8 cellular contexts compared by ENCODE assay signal in the genomic region with DNA sequence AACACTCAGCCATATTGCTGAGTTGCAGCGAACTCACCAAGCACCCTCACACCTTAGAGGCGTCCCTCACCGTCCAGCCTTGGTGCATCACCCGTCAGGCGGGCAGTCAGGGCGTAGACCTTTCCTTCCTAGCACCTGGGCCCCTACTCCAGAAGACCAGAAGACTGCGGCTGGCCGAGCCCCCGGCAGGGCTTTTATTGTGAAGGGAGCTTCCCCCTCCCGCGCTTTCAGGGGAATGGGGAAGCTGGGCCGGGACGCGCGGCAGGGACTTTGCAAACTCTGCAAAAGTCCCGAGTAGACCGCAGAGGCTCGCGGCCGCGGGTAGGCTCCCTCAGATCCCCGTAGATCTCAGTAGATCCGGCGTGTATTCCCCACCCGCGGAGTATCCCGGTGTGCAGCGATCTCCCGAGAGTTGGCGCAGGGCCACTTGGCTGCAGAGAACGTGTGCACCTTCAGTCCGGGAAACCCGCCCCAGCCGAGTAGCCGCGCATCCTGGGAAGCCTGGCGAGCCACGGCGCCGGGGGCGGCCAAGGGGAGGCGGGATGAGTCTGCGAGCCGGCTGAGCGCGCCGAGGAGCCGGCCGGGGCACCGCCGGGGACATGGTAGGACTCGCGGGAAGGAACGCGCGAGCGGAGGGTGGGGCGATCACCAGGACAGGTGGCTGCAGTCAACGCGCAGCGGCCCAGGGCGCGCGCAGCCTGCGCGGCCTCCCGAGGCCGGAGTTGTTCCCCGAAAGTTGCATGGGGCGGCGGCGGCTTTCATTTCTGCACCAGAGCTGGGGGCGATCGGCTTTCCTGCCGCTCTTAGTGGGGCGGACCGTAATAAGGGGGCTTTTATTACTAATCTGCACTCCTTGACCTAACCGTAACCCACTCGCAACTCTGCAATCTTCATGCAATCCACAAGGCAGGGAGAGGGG. TPM values are rescaled to one million over a fixed set of nuclear protein-coding genes. Genes with fewer than 3 reads are reported as not detected.
DNase-seq lines count a peak whose midpoint lies in the region; ATAC-seq lines count a peak whose summit lies in the region.

A gene (plus strand): TSS at position 268 of the 919 bp plus-strand sequence. CDS start 332 bp downstream, at position 600.

- H3K4me3 Mint-ChIP-seq in T-cell, result peak within 1 kb of the TSS; percentile 69 to 77 (median 75)

- ATAC-seq in T-cell (replicated peaks in 1 of 4) (peak; percentile 27 to 68 (median 66)), HG03159 (IDR thresholded peaks at IDR 0.05; ENCODE audit: unreplicated experiment) (no peak), HG02870 (IDR thresholded peaks at IDR 0.05; ENCODE audit: unreplicated experiment) (no peak)

- peak within 1 kb of the TSS; percentile 68 to 70 for H3K4me3 ChIP-seq in duodenal mucosa (ENCODE audit: low read depth in 1 of 2, low read length in 2 of 2)
- H3K4me3 ChIP-seq in mesodermal cell (ENCODE audit: extremely low read depth, insufficient read depth, low read length, poor library complexity, severe bottlenecking), result peak within 1 kb of the TSS; percentile 39
- peak within 1 kb of the TSS; percentile 45 to 84 for H3K4me3 ChIP-seq in stomach smooth muscle (ENCODE audit: low read length in 2 of 2)

- POLR2A ChIA-PET in T-cell (lab: Charles Lee), result interaction anchor here (0.5 to 0.6 kb wide), 2 partner anchors 91 to 1112 kb away, joined by 3 to 4 read pairs; no protein-coding TSS in a partner anchor

- no peak within 1 kb of the TSS for H3K27ac ChIP-seq in duodenal mucosa (ENCODE audit: low read depth, low read length)
- no peak within 1 kb of the TSS for H3K27ac ChIP-seq in mesodermal cell (ENCODE audit: low read depth, low read length, severe bottlenecking)
- peak within 1 kb of the TSS; percentile 24 for H3K27ac ChIP-seq in stomach smooth muscle (ENCODE audit: low read length)

- H3K9me3 ChIP-seq in duodenal mucosa (ENCODE audit: control insufficient read depth in 1 of 2, low read length in 2 of 2) (peaks cover 1 to 2% of the 10 kb centered on the region in 2 donors), mesodermal cell (ENCODE audit: control insufficient read depth, low read length) (peaks cover 15% of the 10 kb centered on the region), stomach smooth muscle (ENCODE audit: control insufficient read depth in 2 of 2, low read length in 2 of 2) (peaks cover 0 to 3% of the 10 kb centered on the region in 2 donors)

- peak; percentile 43 for DNase-seq in activated CD4-positive, alpha-beta T cell treated with anti-CD3 and anti-CD28 coated beads for 48 hours
- DNase-seq in activated CD4-positive, alpha-beta T cell treated with anti-CD3 and anti-CD28 coated beads for 1 hour, result no peak
- peak in 16 of 34 experiments; percentile 1 to 27 (median 14) for DNase-seq in T-cell

- no peaks in the 10 kb centered on the region for H3K36me3 ChIP-seq in duodenal mucosa (ENCODE audit: control insufficient read depth in 1 of 2, insufficient read depth in 2 of 2, low read length in 2 of 2)
- H3K36me3 ChIP-seq in mesodermal cell (ENCODE audit: control insufficient read depth, insufficient read depth, low read length), result no peaks in the 10 kb centered on the region
- H3K36me3 ChIP-seq in stomach smooth muscle (ENCODE audit: control insufficient read depth in 2 of 2, insufficient read depth in 2 of 2, low read length in 2 of 2), result no peaks in the 10 kb centered on the region

- H3K4me1 Mint-ChIP-seq in T-cell, result peaks cover 6 to 10% (median 8%) of the 10 kb centered on the region in 3 donors

- H3K27ac Mint-ChIP-seq in T-cell, result peak within 1 kb of the TSS in 1 of 2 donors; percentile 13

- H3K9ac ChIP-seq in duodenal mucosa (ENCODE audit: low read depth in 1 of 2, low read length in 2 of 2) (no peak within 1 kb of the TSS), stomach smooth muscle (ENCODE audit: low read length in 2 of 2) (peak within 1 kb of the TSS; percentile 43 to 68)

- CTCF ChIA-PET in T-cell (lab: Charles Lee), result interaction anchor here in 1 of 2 donors (0.7 to 0.8 kb wide), 2 partner anchors 790 to 1242 kb away, joined by 3 read pairs; no protein-coding TSS in a partner anchor

- peaks cover 18 to 40% of the 10 kb centered on the region in 2 donors for H3K27me3 Mint-ChIP-seq in T-cell

- H3K4me1 ChIP-seq in duodenal mucosa (ENCODE audit: control insufficient read depth in 1 of 2, insufficient read depth in 2 of 2, low read length in 2 of 2), result peaks cover 5 to 15% of the 10 kb centered on the region in 2 donors
- H3K4me1 ChIP-seq in mesodermal cell (ENCODE audit: control insufficient read depth, insufficient read depth, low read length, poor library complexity, severe bottlenecking), result peaks cover 7% of the 10 kb centered on the region
- H3K4me1 ChIP-seq in stomach smooth muscle (ENCODE audit: control insufficient read depth, insufficient read depth, low read length), result peaks cover 24% of the 10 kb centered on the region

- H3K36me3 Mint-ChIP-seq in T-cell, result no peaks in the 10 kb centered on the region

- H3K9me3 Mint-ChIP-seq in T-cell, result peaks cover 5 to 16% (median 10%) of the 10 kb centered on the region in 3 donors

- 1% methylated on average over 61 to 64 of the region's 79 CpGs for WGBS in mesodermal cell (ENCODE audit: insufficient coverage in 2 of 2), 2 experiments

- peaks cover 17 to 20% of the 10 kb centered on the region in 2 donors for H3K27me3 ChIP-seq in duodenal mucosa (ENCODE audit: control insufficient read depth in 1 of 2, insufficient read depth in 2 of 2, low read length in 2 of 2)
- no peaks in the 10 kb centered on the region for H3K27me3 ChIP-seq in stomach smooth muscle (ENCODE audit: control insufficient read depth in 1 of 2, insufficient read depth in 2 of 2, low read length in 2 of 2)

RNA-seq across cellular contexts. Expression of the gene that starts here (rescaled TPM):
- under 1 TPM in 4 of 5 donors, not detected in 1; 0.10 to 0.49 (median 0.17) TPM for total RNA-seq in T-cell
- polyA plus RNA-seq in mesodermal cell (2013, experiment 1 of 2), result 0.22 TPM
- 0.40 TPM for polyA plus RNA-seq in mesodermal cell (2013, experiment 2 of 2)

Comparison
In these comparisons a context has a peak if more than half of its experiments do, and no peak if none do; other contexts are left out.
1. Peak in ATAC-seq in T-cell; RNA of the gene not detected or under 1 TPM.
2. H3K9ac ChIP-seq: peak in stomach smooth muscle (2 of 2); none in duodenal mucosa (0 of 2).
3. Peak in every context shown above with its lines, with median percentiles within 50 percentile points of each other: H3K4me3 ChIP-seq.